ENCODE assay signal across 12 cellular contexts in genomic region chr5:109805882-109806281, GRCh38.
DNase-seq lines count a peak whose midpoint lies in the region; ATAC-seq, FAIRE-seq and TF ChIP-seq lines count a peak whose summit lies in the region.
"Had no signal": no experiment of that assay in that cellular context is flagged by ENCODE, and none has a peak within 500 bp of the region (broad histone marks: within the 10 kb centered on the region; RNA-seq: fewer than 3 reads in every experiment).

No MANE protein-coding gene starts in this region.

- H3K4me3 ChIP-seq in H7 (ENCODE audit: insufficient read depth, low read depth, low read length) (no peak overlapping the region), NT2/D1 (ENCODE audit: insufficient read length, low read depth) (no peak overlapping the region)
- H3K4me3 ChIP-seq in effector memory CD4-positive, alpha-beta T cell (ENCODE audit: insufficient read depth, low read depth, low read length, poor library complexity, severe bottlenecking), result no peak overlapping the region

- H3K4me1 ChIP-seq in NT2/D1 (ENCODE audit: insufficient read depth, insufficient read length), result no peaks in the 10 kb centered on the region
- H3K4me1 ChIP-seq in effector memory CD4-positive, alpha-beta T cell (ENCODE audit: control insufficient read depth, insufficient read depth, low read length, poor library complexity, severe bottlenecking), result no peaks in the 10 kb centered on the region

- no peak for DNase-seq in GM12892 (ENCODE audit: insufficient read length)
- peak; percentile 28 for DNase-seq in H7
- DNase-seq in NT2/D1 (ENCODE audit: low read depth, low spot score), result peak; percentile 8
- DNase-seq in left lobe of liver (ENCODE audit: low spot score), result peak; percentile 59
- DNase-seq in NCI-H2227 treated with DMSO at 0.1 percent for 48 hours (lab: John Stamatoyannopoulos, UW), result no peak
- DNase-seq in effector memory CD4-positive, alpha-beta T cell, result no peak
- DNase-seq in DMS79 (lab: John Stamatoyannopoulos, UW), result no peak
- no peak for DNase-seq in Right ventricle myocardium inferior (ENCODE audit: missing footprints)
- DNase-seq: DMS153; Right ventricle myocardium superior; stimulated activated CD4-positive, alpha-beta T cell treated with anti-CD3 and anti-CD28 coated beads, Interleukin-12 subunit alpha, Interleukin-12 subunit beta, amount 100 ng/mL, for 4 hours had no signal

- FAIRE-seq in GM12892 (lab: Jason Lieb, UNC), result peak; percentile 36

- H3K27ac ChIP-seq in effector memory CD4-positive, alpha-beta T cell (ENCODE audit: insufficient read depth, low read length, poor library complexity, severe bottlenecking), result no peak overlapping the region

- intact Hi-C loops in Right ventricle myocardium inferior (cut with DNase I), result no loop called here

- H3K36me3 ChIP-seq in H7 (replicated peaks; ENCODE audit: control insufficient read depth, insufficient read depth, low read length) (no peaks in the 10 kb centered on the region; the same call in 1 of the 2 replicates), NT2/D1 (ENCODE audit: insufficient read depth, insufficient read length, low read length) (peaks cover 4% of the 10 kb centered on the region)
- peaks cover 9% of the 10 kb centered on the region for H3K36me3 ChIP-seq in effector memory CD4-positive, alpha-beta T cell (ENCODE audit: control insufficient read depth, insufficient read depth, low read length)

- TF ChIP-seq POLR2A in GM12892 (IDR thresholded peaks at IDR 0.05; ENCODE audit: low read depth, low read length), result no peak

- ATAC-seq in left lobe of liver (peak; percentile 74), Right ventricle myocardium inferior (no peak)
- ATAC-seq: natural killer cell treated with Interleukin-12 subunit alpha and Interleukin-12 subunit beta and Interleukin-15 and Interleukin-18, amount 100 ng/mL, for 72 hours had no signal

- no peak overlapping the region for H3K9ac ChIP-seq in NT2/D1 (ENCODE audit: insufficient read length, low read depth)

- H3K27me3 ChIP-seq in H7 (ENCODE audit: control insufficient read depth, insufficient read depth, low read length), result no peaks in the 10 kb centered on the region
- H3K27me3 ChIP-seq in NT2/D1 (ENCODE audit: insufficient read depth, insufficient read length), result no peaks in the 10 kb centered on the region
- no peaks in the 10 kb centered on the region for H3K27me3 ChIP-seq in effector memory CD4-positive, alpha-beta T cell (replicated peaks; ENCODE audit: control insufficient read depth, insufficient read depth, low read length, poor library complexity, severe bottlenecking)

- H3K9me3 ChIP-seq in NT2/D1 (ENCODE audit: insufficient read depth, low read length), result no peaks in the 10 kb centered on the region
- H3K9me3 ChIP-seq in effector memory CD4-positive, alpha-beta T cell (ENCODE audit: control insufficient read depth, low read length), result no peaks in the 10 kb centered on the region

Comparison
In these comparisons a context has a peak if more than half of its experiments do, and no peak if none do; other contexts are left out.
1. DNase-seq: peak in H7 (single experiment), NT2/D1 (single experiment) and left lobe of liver (single experiment); none in GM12892 (single experiment), NCI-H2227 treated with DMSO at 0.1 percent for 48 hours (single experiment), effector memory CD4-positive, alpha-beta T cell (0 of 3), DMS79 (single experiment) and Right ventricle myocardium inferior (single experiment).